4 cellular contexts compared by ENCODE assay signal in genomic region chr19:42485036-42485435, GRCh38. TPM values are rescaled to one million over a fixed set of nuclear protein-coding genes. Genes with fewer than 3 reads are reported as not detected.
"Had no signal": no experiment of that assay in that cellular context is flagged by ENCODE, and none has a peak within 500 bp of the region (broad histone marks: within the 10 kb centered on the region; RNA-seq: fewer than 3 reads in every experiment).

No MANE protein-coding gene starts in this region.

RNA-seq across cellular contexts. Expression of gene CXCL17, which starts 42.3 kb away (rescaled TPM):
- total RNA-seq: IMR-90, M059J, Right ventricle myocardium superior, SJSA1 had no signal
- polyA plus RNA-seq: IMR-90 had no signal

RNA-seq across cellular contexts. Expression of gene CEACAM1, which starts 43.2 kb away (rescaled TPM):
- total RNA-seq: IMR-90, SJSA1 had no signal
- polyA plus RNA-seq: IMR-90 had no signal
